In genomic region chr5:179334017-179334765, GRCh38 we compare ENCODE assay signal across 29 cellular contexts. TPM values are rescaled to one million over a fixed set of nuclear protein-coding genes. Genes with fewer than 3 reads are reported as not detected.
"Had no signal": no experiment of that assay in that cellular context is flagged by ENCODE, and none has a peak within 500 bp of the region (broad histone marks: within the 10 kb centered on the region; RNA-seq: fewer than 3 reads in every experiment).

No MANE protein-coding gene starts in this region.

- H3K36me3 ChIP-seq: SJSA1 had no signal

- H3K27me3 Mint-ChIP-seq: activated CD4-positive, alpha-beta T cell treated with anti-CD3 and anti-CD28 coated beads, Interleukin-2, amount 10 ng/mL, durations not matched to agents 24 days and 14 days; activated CD8-positive, alpha-beta memory T cell treated with anti-CD3 and anti-CD28 coated beads, Interleukin-2, amount 10 ng/mL, durations not matched to agents 7 days and 5 days had no signal

- H3K4me1 ChIP-seq: SJSA1 had no signal

- H3K36me3 Mint-ChIP-seq: activated CD8-positive, alpha-beta memory T cell treated with anti-CD3 and anti-CD28 coated beads, Interleukin-2, amount 10 ng/mL, durations not matched to agents 7 days and 5 days; activated naive CD4-positive, alpha-beta T cell treated with anti-CD3 and anti-CD28 coated beads, Interleukin-2, amount 50 U/mL, for 72 hours had no signal

- H3K4me1 Mint-ChIP-seq: activated B cell treated with CpG ODN at 0.5 μM for 24 hours; activated CD4-positive, alpha-beta T cell treated with anti-CD3 and anti-CD28 coated beads, Interleukin-2, amount 10 ng/mL, durations not matched to agents 24 days and 14 days; activated CD8-positive, alpha-beta memory T cell treated with anti-CD3 and anti-CD28 coated beads, Interleukin-2, amount 10 ng/mL, durations not matched to agents 7 days and 5 days; activated naive CD8-positive, alpha-beta T cell treated with anti-CD3 and anti-CD28 coated beads, Interleukin-2, amount 50 U/mL, for 24 hours; T-helper 17 cell had no signal

- H3K4me3 ChIP-seq: K562, SJSA1 had no signal

- ATAC-seq: activated CD8-positive, alpha-beta memory T cell treated with anti-CD3 and anti-CD28 coated beads, Interleukin-2, amount 10 ng/mL, durations not matched to agents 7 days and 5 days; activated naive CD4-positive, alpha-beta T cell treated with anti-CD3 and anti-CD28 coated beads, Interleukin-2, amount 50 U/mL, for 72 hours; activated naive CD8-positive, alpha-beta T cell treated with anti-CD3 and anti-CD28 coated beads, Interleukin-2, amount 50 U/mL, for 24 hours; K562; Panc1; T-helper 17 cell had no signal

- H3K27ac ChIP-seq: SJSA1 had no signal

- H3K4me3 Mint-ChIP-seq: activated B cell treated with CpG ODN at 0.5 μM for 24 hours; activated CD4-positive, alpha-beta T cell treated with anti-CD3 and anti-CD28 coated beads, Interleukin-2, amount 10 ng/mL, durations not matched to agents 24 days and 14 days; activated CD8-positive, alpha-beta memory T cell treated with anti-CD3 and anti-CD28 coated beads, Interleukin-2, amount 10 ng/mL, durations not matched to agents 7 days and 5 days; activated naive CD8-positive, alpha-beta T cell treated with anti-CD3 and anti-CD28 coated beads, Interleukin-2, amount 50 U/mL, for 24 hours; activated T-cell treated with anti-CD3 and anti-CD28 coated beads, Interleukin-2, amount 50 U/mL, for 24 hours; activated T-helper 1 cell treated with anti-CD3 and anti-CD28 coated beads, Interleukin-12 subunit alpha, Interleukin-12 subunit beta, Interleukin-2, Interleukin-4 antibody, amounts not matched to agents 30 ng/mL and 10 ng/mL and 1 ng/mL, durations not matched to agents 14 hours and 24 hours and 36 hours; T-helper 17 cell had no signal

- DNase-seq: activated B cell treated with CpG ODN at 0.5 μM for 24 hours; activated CD4-positive, alpha-beta T cell treated with anti-CD3 and anti-CD28 coated beads for 1 hour; activated CD4-positive, alpha-beta T cell treated with anti-CD3 and anti-CD28 coated beads, Interleukin-2, amount 10 ng/mL, durations not matched to agents 24 days and 14 days; activated CD4-positive, alpha-beta T cell treated with anti-CD3 and anti-CD28 coated beads, Interleukin-2, amount 50 U/mL, for 48 hours; activated CD8-positive, alpha-beta memory T cell treated with anti-CD3 and anti-CD28 coated beads, Interleukin-2, amount 10 ng/mL, durations not matched to agents 7 days and 5 days; activated effector memory CD4-positive, alpha-beta T cell treated with Interleukin-2 at 50 U/mL for 16 hours; activated naive CD4-positive, alpha-beta T cell treated with Interleukin-2 at 50 U/mL for 16 hours; activated naive CD8-positive, alpha-beta T cell treated with anti-CD3 and anti-CD28 coated beads, Interleukin-2, amount 50 U/mL, for 24 hours; activated T-cell treated with anti-CD3 and anti-CD28 coated beads, Interleukin-2, amount 50 U/mL, for 24 hours; amygdala; cerebellar nuclear complex; Karpas-422; NCI-H1105 treated with DMSO at 0.1 percent for 48 hours; NCI-H1436 treated with DMSO at 0.1 percent for 48 hours; NCI-H187; NCI-H2081; NCI-H446; NCI-H524; NCI-H748 treated with DMSO at 0.1 percent for 48 hours; OCI-M1; RPMI8226; SHP77; T-helper 17 cell; T1000 had no signal

- H3K9me3 Mint-ChIP-seq: activated B cell treated with CpG ODN at 0.5 μM for 24 hours; activated CD4-positive, alpha-beta T cell treated with anti-CD3 and anti-CD28 coated beads, Interleukin-2, amount 10 ng/mL, durations not matched to agents 24 days and 14 days; activated naive CD4-positive, alpha-beta T cell treated with anti-CD3 and anti-CD28 coated beads, Interleukin-2, amount 50 U/mL, for 72 hours; activated naive CD8-positive, alpha-beta T cell treated with anti-CD3 and anti-CD28 coated beads, Interleukin-2, amount 50 U/mL, for 24 hours; activated T-cell treated with anti-CD3 and anti-CD28 coated beads, Interleukin-2, amount 50 U/mL, for 24 hours; activated T-helper 1 cell treated with anti-CD3 and anti-CD28 coated beads, Interleukin-12 subunit alpha, Interleukin-12 subunit beta, Interleukin-2, Interleukin-4 antibody, amounts not matched to agents 30 ng/mL and 10 ng/mL and 1 ng/mL, durations not matched to agents 14 hours and 24 hours and 36 hours had no signal

- H3K27me3 ChIP-seq: SJSA1 had no signal

- H3K27ac Mint-ChIP-seq: activated B cell treated with CpG ODN at 0.5 μM for 24 hours; activated CD4-positive, alpha-beta T cell treated with anti-CD3 and anti-CD28 coated beads, Interleukin-2, amount 10 ng/mL, durations not matched to agents 24 days and 14 days; activated CD8-positive, alpha-beta memory T cell treated with anti-CD3 and anti-CD28 coated beads, Interleukin-2, amount 10 ng/mL, durations not matched to agents 7 days and 5 days; activated naive CD4-positive, alpha-beta T cell treated with anti-CD3 and anti-CD28 coated beads, Interleukin-2, amount 50 U/mL, for 72 hours; activated naive CD8-positive, alpha-beta T cell treated with anti-CD3 and anti-CD28 coated beads, Interleukin-2, amount 50 U/mL, for 24 hours; activated T-cell treated with anti-CD3 and anti-CD28 coated beads, Interleukin-2, amount 50 U/mL, for 24 hours; activated T-helper 1 cell treated with anti-CD3 and anti-CD28 coated beads, Interleukin-12 subunit alpha, Interleukin-12 subunit beta, Interleukin-2, Interleukin-4 antibody, amounts not matched to agents 30 ng/mL and 10 ng/mL and 1 ng/mL, durations not matched to agents 14 hours and 24 hours and 36 hours; T-helper 17 cell had no signal

RNA-seq across cellular contexts. Expression of gene ADAMTS2, which starts 11.1 kb away (rescaled TPM):
- total RNA-seq: activated B cell treated with CpG ODN at 0.5 μM for 24 hours; activated CD4-positive, alpha-beta T cell treated with anti-CD3 and anti-CD28 coated beads, Interleukin-2, amount 10 ng/mL, durations not matched to agents 24 days and 14 days; activated CD8-positive, alpha-beta memory T cell treated with anti-CD3 and anti-CD28 coated beads, Interleukin-2, amount 10 ng/mL, durations not matched to agents 7 days and 5 days; activated naive CD4-positive, alpha-beta T cell treated with anti-CD3 and anti-CD28 coated beads, Interleukin-2, amount 50 U/mL, for 72 hours; activated T-helper 1 cell treated with anti-CD3 and anti-CD28 coated beads, Interleukin-12 subunit alpha, Interleukin-12 subunit beta, Interleukin-2, Interleukin-4 antibody, amounts not matched to agents 30 ng/mL and 10 ng/mL and 1 ng/mL, durations not matched to agents 14 hours and 24 hours and 36 hours; K562; T-helper 17 cell had no signal
- polyA plus RNA-seq: K562 had no signal
